Comparison of ENCODE assay signal across 8 cellular contexts in genomic region chr19:43700368-43701015, GRCh38. TPM values are rescaled to one million over a fixed set of nuclear protein-coding genes. Genes with fewer than 3 reads are reported as not detected.
A peak's percentile ranks its signal among the peaks of the same experiment; 100 is the strongest.
DNase-seq lines count a peak whose midpoint lies in the region; ATAC-seq and TF ChIP-seq lines count a peak whose summit lies in the region.

No MANE protein-coding gene starts in this region.

- CTCF ChIA-PET in CD4-positive, alpha-beta memory T cell (lab: Charles Lee; ENCODE audit: partially characterized antibody) = interaction anchor here (1.0 kb wide), 1 partner anchor 66 kb away, joined by 3 read pairs; no protein-coding TSS in a partner anchor
- CTCF ChIA-PET in MCF 10A (lab: Yijun Ruan, JAX) = interaction anchor here (0.6 to 1.4 kb wide), 2 partner anchors 32 to 145 kb away, joined by 3 to 4 read pairs; no protein-coding TSS in a partner anchor

- H3K27ac ChIP-seq in CD4-positive, alpha-beta memory T cell (ENCODE audit: low read depth, low read length) = peak overlapping the region; percentile 74
- peak overlapping the region; percentile 79 for H3K27ac ChIP-seq in vagina

- intact Hi-C loops in CD4-positive, alpha-beta memory T cell (cut with micrococcal nuclease) = loop anchor here (1.0 kb wide), 1 partner anchor 32 kb away; no protein-coding TSS in a partner anchor
- intact Hi-C loops in MCF 10A (cut with micrococcal nuclease) = loop anchor here (2.0 kb wide), 1 partner anchor 32 kb away; no protein-coding TSS in a partner anchor
- intact Hi-C loops in vagina (cut with DNase I) = no loop called here

- H3K27me3 ChIP-seq in CD4-positive, alpha-beta memory T cell (ENCODE audit: insufficient read depth, low read length) = no peaks in the 10 kb centered on the region
- H3K27me3 ChIP-seq in vagina = no peaks in the 10 kb centered on the region

- no peaks in the 10 kb centered on the region for H3K9me3 ChIP-seq in CD4-positive, alpha-beta memory T cell (ENCODE audit: control insufficient read depth in 1 of 2, low read length in 2 of 2)
- no peaks in the 10 kb centered on the region for H3K9me3 ChIP-seq in vagina

- POLR2A ChIA-PET in CD4-positive, alpha-beta memory T cell (lab: Charles Lee; ENCODE audit: partially characterized antibody) = interaction anchor here (0.6 to 1.7 kb wide), 4 partner anchors 31 to 265 kb away, joined by 3 to 6 read pairs (median 5); partner anchors contain the start of genes PLAUR and SMG9
- POLR2A ChIA-PET in MCF 10A (lab: Yijun Ruan, JAX) = interaction anchor here (0.6 to 1.5 kb wide), 7 partner anchors 14 to 54 kb away, joined by 3 to 11 read pairs (median 3); partner anchors contain the start of genes PLAUR and SMG9

- H3K36me3 Mint-ChIP-seq in CD4-positive, alpha-beta memory T cell = no peaks in the 10 kb centered on the region
- H3K36me3 Mint-ChIP-seq in MCF 10A (ENCODE audit: insufficient read depth, unreplicated experiment) (no peaks in the 10 kb centered on the region), mesothelial cell of epicardium (no peaks in the 10 kb centered on the region)

- peaks cover 16 to 32% (median 19%) of the 10 kb centered on the region in 4 donors for H3K4me1 Mint-ChIP-seq in CD4-positive, alpha-beta memory T cell
- H3K4me1 Mint-ChIP-seq in MCF 10A (ENCODE audit: insufficient read depth, unreplicated experiment) = peaks cover 23% of the 10 kb centered on the region
- H3K4me1 Mint-ChIP-seq in mesothelial cell of epicardium = peaks cover 30% of the 10 kb centered on the region

- peaks cover 0 to 4% of the 10 kb centered on the region in 2 donors for H3K27me3 Mint-ChIP-seq in CD4-positive, alpha-beta memory T cell
- H3K27me3 Mint-ChIP-seq in MCF 10A (ENCODE audit: insufficient read depth, unreplicated experiment) (no peaks in the 10 kb centered on the region), mesothelial cell of epicardium (ENCODE audit: low read depth) (peaks cover 33% of the 10 kb centered on the region)

- no TSS peak for BruUV-seq in MCF 10A (replicated peaks; lab: Mats Ljungman, UMichigan)

- peaks cover 0 to 5% (median 4%) of the 10 kb centered on the region in 8 donors for H3K9me3 Mint-ChIP-seq in CD4-positive, alpha-beta memory T cell
- H3K9me3 Mint-ChIP-seq in MCF 10A (ENCODE audit: unreplicated experiment) (no peaks in the 10 kb centered on the region), mesothelial cell of epicardium (no peaks in the 10 kb centered on the region)

- no peak for TF ChIP-seq POLR2A in vagina (IDR thresholded peaks at IDR 0.05)

- H3K27ac Mint-ChIP-seq in CD4-positive, alpha-beta memory T cell = peak overlapping the region; percentile 71 to 99 (median 98)
- H3K27ac Mint-ChIP-seq in MCF 10A (ENCODE audit: low read depth, unreplicated experiment) (peak overlapping the region; percentile 86), mesothelial cell of epicardium (peak overlapping the region; percentile 79)

- ATAC-seq in GM18517 (IDR thresholded peaks at IDR 0.05; ENCODE audit: unreplicated experiment) = no peak

- peak overlapping the region; percentile 79 to 91 (median 86) for H3K4me3 Mint-ChIP-seq in CD4-positive, alpha-beta memory T cell
- H3K4me3 Mint-ChIP-seq in MCF 10A (ENCODE audit: unreplicated experiment) = peak overlapping the region; percentile 59
- no peak overlapping the region for H3K4me3 Mint-ChIP-seq in mesothelial cell of epicardium

- TF ChIP-seq CTCF in MCF 10A (IDR thresholded peaks at IDR 0.05; ENCODE audit: unreplicated experiment) (no peak), mesothelial cell of epicardium (IDR thresholded peaks at IDR 0.05; ENCODE audit: unreplicated experiment) (no peak), vagina (IDR thresholded peaks at IDR 0.05) (no peak)

- H3K4me1 ChIP-seq in CD4-positive, alpha-beta memory T cell (ENCODE audit: insufficient read depth, low read length) = peaks cover 14% of the 10 kb centered on the region
- H3K4me1 ChIP-seq in vagina = peaks cover 24% of the 10 kb centered on the region

- DNase-seq in CD4-positive, alpha-beta memory T cell = peak in 1 of 5 donors; percentile 2
- DNase-seq in NOMO-1 treated with DMSO at 0.1 percent for 48 hours (lab: John Stamatoyannopoulos, UW; ENCODE audit: unreplicated experiment) (peak; percentile 71), MCF 10A (ENCODE audit: unreplicated experiment) (peak; percentile 85), mesothelial cell of epicardium (ENCODE audit: low spot score in 2 of 2, unreplicated experiment in 2 of 2) (no peak), vagina (ENCODE audit: extremely low spot score in 2 of 2) (no peak), COLO829 (ENCODE audit: low spot score) (no peak), T-helper 9 cell (no peak)

- H3K36me3 ChIP-seq in CD4-positive, alpha-beta memory T cell (ENCODE audit: insufficient read depth, low read length) = no peaks in the 10 kb centered on the region
- H3K36me3 ChIP-seq in vagina = no peaks in the 10 kb centered on the region

- H3K4me3 ChIP-seq in CD4-positive, alpha-beta memory T cell (ENCODE audit: low read length in 2 of 2) = peak overlapping the region in 1 of 2 donors; percentile 29
- H3K4me3 ChIP-seq in vagina = peak overlapping the region; percentile 22 to 32

RNA-seq across cellular contexts. Expression of gene IRGC, which starts 15.4 kb away (rescaled TPM):
- not detected for total RNA-seq in CD4-positive, alpha-beta memory T cell
- not detected for polyA plus RNA-seq in CD4-positive, alpha-beta memory T cell
- total RNA-seq in MCF 10A (2022) = not detected in 2 replicates
- not detected in 3 replicates for total RNA-seq in mesothelial cell of epicardium
- not detected for total RNA-seq in vagina

RNA-seq across cellular contexts. Expression of gene PLAUR, which starts 30.5 kb away (rescaled TPM):
- total RNA-seq in CD4-positive, alpha-beta memory T cell = 1 to 10 TPM; 8.6 to 9.4 TPM
- polyA plus RNA-seq in CD4-positive, alpha-beta memory T cell = 1 to 10 TPM; 6.3 to 6.6 TPM
- 14.0 and 32.2 TPM in 2 replicates for total RNA-seq in MCF 10A (2022)
- 18.5 to 22.7 TPM (median 22.2 TPM) in 3 replicates for total RNA-seq in mesothelial cell of epicardium
- 16.2 TPM for total RNA-seq in vagina

RNA-seq across cellular contexts. Expression of gene SMG9, which starts 54.3 kb away (rescaled TPM):
- total RNA-seq in CD4-positive, alpha-beta memory T cell = 10 to 100 TPM; 57.6 to 57.9 TPM
- polyA plus RNA-seq in CD4-positive, alpha-beta memory T cell = 10 to 100 TPM in 1 of 2 donors, 1 to 10 TPM in 1; 3.8 to 13.7 TPM
- total RNA-seq in MCF 10A (2022) = 76.0 and 76.4 TPM in 2 replicates
- 65.8 to 75.7 TPM (median 73.2 TPM) in 3 replicates for total RNA-seq in mesothelial cell of epicardium
- total RNA-seq in vagina = 56.5 TPM

Comparison
In these comparisons a context has a peak if more than half of its experiments do, and no peak if none do; other contexts are left out.
1. DNase-seq: peak in NOMO-1 treated with DMSO at 0.1 percent for 48 hours (single experiment) and MCF 10A (single experiment); none in mesothelial cell of epicardium (0 of 2), vagina (0 of 2), COLO829 (single experiment) and T-helper 9 cell (single experiment).
2. Peak in every context shown above with its lines, with median percentiles within 50 percentile points of each other: H3K27ac Mint-ChIP-seq.